In genomic region chr2:152012697-152013096, GRCh38 we compare ENCODE assay signal across 21 cellular contexts.
"Had no signal": no experiment of that assay in that cellular context is flagged by ENCODE, and none has a peak within 500 bp of the region (broad histone marks: within the 10 kb centered on the region; RNA-seq: fewer than 3 reads in every experiment).

No MANE protein-coding gene starts in this region.

- H3K4me3 ChIP-seq: colonic mucosa, heart right ventricle, prostate gland, skin epidermis, suprapubic skin, vagina had no signal

- DNase-seq: activated CD4-positive, alpha-beta T cell treated with anti-CD3 and anti-CD28 coated beads, Interleukin-2, amount 10 ng/mL, durations not matched to agents 24 days and 14 days; activated CD8-positive, alpha-beta T cell treated with anti-CD3 and anti-CD28 coated beads for 36 hours; activated naive CD4-positive, alpha-beta T cell treated with Interleukin-2 at 50 U/mL for 16 hours; activated T-cell treated with anti-CD3 and anti-CD28 coated beads, Interleukin-2, amount 50 U/mL, for 1 hour; anterior cingulate cortex; brain microvascular endothelial cell; colonic mucosa; endodermal cell; heart right ventricle; kidney glomerular epithelial cell; naive thymus-derived CD8-positive, alpha-beta T cell; right cardiac atrium; stimulated activated CD4-positive, alpha-beta T cell treated with anti-CD3 and anti-CD28 coated beads, Interleukin-4, amount 100 ng/mL, for 1 hour; stimulated activated naive CD8-positive, alpha-beta T cell treated with anti-CD3 and anti-CD28 coated beads, Interleukin-15, amount 100 ng/mL, for 72 hours; T1000; trophoblast cell had no signal

- ATAC-seq: activated CD8-positive, alpha-beta T cell treated with anti-CD3 and anti-CD28 coated beads for 36 hours; activated T-helper 17 cell treated with anti-CD3 and anti-CD28 coated beads, Interleukin-2, amount 50 U/mL, for 72 hours; heart right ventricle; naive thymus-derived CD8-positive, alpha-beta T cell; right cardiac atrium; stimulated activated naive CD8-positive, alpha-beta T cell treated with anti-CD3 and anti-CD28 coated beads, Interleukin-15, amount 100 ng/mL, for 72 hours had no signal

- H3K27ac ChIP-seq: brain microvascular endothelial cell, colonic mucosa, heart right ventricle, prostate gland, skin epidermis, suprapubic skin, vagina had no signal

- H3K9me3 ChIP-seq: colonic mucosa, heart right ventricle, prostate gland, suprapubic skin, vagina had no signal

- H3K36me3 ChIP-seq: brain microvascular endothelial cell, colonic mucosa, heart right ventricle, prostate gland, suprapubic skin, vagina had no signal

- H3K4me1 ChIP-seq: colonic mucosa, heart right ventricle, prostate gland, suprapubic skin, vagina had no signal

- H3K27me3 ChIP-seq: colonic mucosa, heart right ventricle, suprapubic skin, vagina had no signal
